16 cellular contexts compared by ENCODE assay signal in genomic region chr1:207345644-207346561, GRCh38. TPM values are rescaled to one million over a fixed set of nuclear protein-coding genes. Genes with fewer than 3 reads are reported as not detected.
A peak's percentile ranks its signal among the peaks of the same experiment; 100 is the strongest.
DNase-seq lines count a peak whose midpoint lies in the region; ATAC-seq and TF ChIP-seq lines count a peak whose summit lies in the region.
"Had no signal": no experiment of that assay in that cellular context is flagged by ENCODE, and none has a peak within 500 bp of the region (broad histone marks: within the 10 kb centered on the region; RNA-seq: fewer than 3 reads in every experiment).

No MANE protein-coding gene starts in this region.

- TF ChIP-seq CTCF in IMR-90 (conservative IDR thresholded peaks at IDR 0.05; ENCODE audit: low read depth, low read length) (no peak), lower lobe of right lung (IDR thresholded peaks at IDR 0.05) (no peak), spleen (IDR thresholded peaks at IDR 0.05 in 8 of 11, conservative IDR thresholded peaks at IDR 0.05 in 3 of 11) (no peak)

- H3K27me3 ChIP-seq in IMR-90 (ENCODE audit: control insufficient read depth, insufficient read depth, low read length) (no peaks in the 10 kb centered on the region), lower lobe of right lung (ENCODE audit: low read depth) (no peaks in the 10 kb centered on the region), spleen (replicated peaks in 1 of 7) (no peaks in the 10 kb centered on the region)
- H3K27me3 ChIP-seq: dorsolateral prefrontal cortex had no signal

- intact Hi-C loops in IMR-90 (cut with micrococcal nuclease) (no loop called here), lower lobe of right lung (cut with DNase I) (no loop called here), spleen (cut with DNase I; ENCODE audit: low total_unique reads) (no loop called here)

- H4K8ac ChIP-seq in IMR-90 (ENCODE audit: low read depth in 2 of 2, low read length in 2 of 2), result no peak overlapping the region

- no peak overlapping the region for H3K4me3 Mint-ChIP-seq in activated T-helper 17 cell treated with anti-CD3 and anti-CD28 coated beads, Interleukin-2, amount 50 U/mL, for 72 hours
- no peak overlapping the region for H3K4me3 Mint-ChIP-seq in stimulated activated effector memory CD8-positive, alpha-beta T cell treated with anti-CD3 and anti-CD28 coated beads, Interleukin-12 subunit alpha, Interleukin-12 subunit beta, amount 100 ng/mL, for 72 hours
- H3K4me3 Mint-ChIP-seq: activated B cell treated with CpG ODN at 0.5 μM for 24 hours had no signal

- TF ChIP-seq POLR2A in IMR-90 (IDR thresholded peaks at IDR 0.05; ENCODE audit: low read depth, low read length) (no peak), spleen (IDR thresholded peaks at IDR 0.05) (no peak)

- H3K4me1 ChIP-seq in IMR-90 (ENCODE audit: control insufficient read depth, insufficient read depth, low read length), result no peaks in the 10 kb centered on the region
- H3K4me1 ChIP-seq in lower lobe of right lung, result peaks cover 8% of the 10 kb centered on the region
- peaks cover 0 to 76% (median 17%) of the 10 kb centered on the region in 6 donors for H3K4me1 ChIP-seq in spleen

- no peak overlapping the region for H3K9ac ChIP-seq in IMR-90 (ENCODE audit: low read depth, low read length)

- BruUV-seq in IMR-90 (replicated peaks; lab: Mats Ljungman, UMichigan), result no TSS peak

- H3K4me3 ChIP-seq in IMR-90 (ENCODE audit: insufficient read depth, low read depth, low read length), result no peak overlapping the region
- no peak overlapping the region for H3K4me3 ChIP-seq in lower lobe of right lung
- no peak overlapping the region for H3K4me3 ChIP-seq in spleen
- H3K4me3 ChIP-seq: dorsolateral prefrontal cortex, lung had no signal

- 92% methylated on average over 4 of the region's 7 CpGs; no CpG with 5 or more reads in 1 of the 2 experiments for WGBS in IMR-90 (ENCODE audit: extremely low coverage in 2 of 2, insufficient read length in 1 of 2), 2 experiments
- WGBS in spleen, 5 donors, result 75 to 83% (median 82%) methylated on average over 6 to 7 of the region's 7 CpGs

- DNase-seq in IMR-90, result no peak
- DNase-seq in lower lobe of right lung, result peak; percentile 27
- no peak for DNase-seq in stimulated activated effector memory CD8-positive, alpha-beta T cell treated with anti-CD3 and anti-CD28 coated beads, Interleukin-12 subunit alpha, Interleukin-12 subunit beta, amount 100 ng/mL, for 72 hours (ENCODE audit: low spot score in 2 of 2)
- no peak for DNase-seq in spleen
- DNase-seq in cortex of kidney (lab: John Stamatoyannopoulos, UW), result no peak
- DNase-seq: activated B cell treated with CpG ODN at 0.5 μM for 24 hours, C1 segment of cervical spinal cord, dorsolateral prefrontal cortex, HCEC 1CT, MV-4-11, NCI-H2107, NCI-H774, small intestine had no signal

- no peak overlapping the region for H2AK5ac ChIP-seq in IMR-90 (ENCODE audit: low read depth, low read length)

- no peaks in the 10 kb centered on the region; the same call in 1 of the 2 replicates for H3K9me1 ChIP-seq in IMR-90 (ENCODE audit: insufficient read depth, low read length)

- no peak overlapping the region for H2BK20ac ChIP-seq in IMR-90 (ENCODE audit: low read depth, low read length)

- peaks cover 100% of the 10 kb centered on the region for H3K36me3 Mint-ChIP-seq in activated T-helper 17 cell treated with anti-CD3 and anti-CD28 coated beads, Interleukin-2, amount 50 U/mL, for 72 hours (ENCODE audit: low read depth)
- peaks cover 93% of the 10 kb centered on the region for H3K36me3 Mint-ChIP-seq in stimulated activated effector memory CD8-positive, alpha-beta T cell treated with anti-CD3 and anti-CD28 coated beads, Interleukin-12 subunit alpha, Interleukin-12 subunit beta, amount 100 ng/mL, for 72 hours

- H3K79me1 ChIP-seq in IMR-90 (ENCODE audit: low read depth in 1 of 2, low read length in 2 of 2), result peaks cover 0 to 7% of the 10 kb centered on the region in 2 experiments; a peak in 1 of 4 replicates

- H4K91ac ChIP-seq in IMR-90 (ENCODE audit: insufficient read depth, low read depth, low read length), result no peak overlapping the region

- H3K27ac ChIP-seq in IMR-90 (ENCODE audit: insufficient read depth, low read length) (no peak overlapping the region), lower lobe of right lung (no peak overlapping the region), spleen (peak overlapping the region in 2 of 8 donors; percentile 12 to 23)

- H2BK15ac ChIP-seq in IMR-90 (ENCODE audit: low read depth, low read length), result no peak overlapping the region

- H2BK120ac ChIP-seq in IMR-90 (ENCODE audit: low read depth, low read length), result no peak overlapping the region

- peak overlapping the region; percentile 71 for H3K27ac Mint-ChIP-seq in activated T-helper 17 cell treated with anti-CD3 and anti-CD28 coated beads, Interleukin-2, amount 50 U/mL, for 72 hours
- peak overlapping the region; percentile 67 for H3K27ac Mint-ChIP-seq in stimulated activated effector memory CD8-positive, alpha-beta T cell treated with anti-CD3 and anti-CD28 coated beads, Interleukin-12 subunit alpha, Interleukin-12 subunit beta, amount 100 ng/mL, for 72 hours
- H3K27ac Mint-ChIP-seq: activated B cell treated with CpG ODN at 0.5 μM for 24 hours had no signal

- no peak overlapping the region for H2BK5ac ChIP-seq in IMR-90 (ENCODE audit: low read depth, low read length, poor library complexity, severe bottlenecking)

- H2AFZ ChIP-seq in IMR-90 (replicated peaks; ENCODE audit: low read length, poor library complexity), result no peak overlapping the region

- H4K5ac ChIP-seq in IMR-90 (ENCODE audit: low read depth, low read length), result no peak overlapping the region

- no peak for TF ChIP-seq RAD21 in IMR-90 (IDR thresholded peaks at IDR 0.05; ENCODE audit: low read length)

- POLR2A ChIA-PET in IMR-90 (lab: Charles Lee; ENCODE audit: unreplicated experiment), result no interaction called here

- H3K4ac ChIP-seq in IMR-90 (ENCODE audit: low read depth, low read length), result no peak overlapping the region

- peak overlapping the region; percentile 21 for H2AK9ac ChIP-seq in IMR-90 (replicated peaks; ENCODE audit: low read depth, low read length, poor library complexity)

- H3K9me3 Mint-ChIP-seq in activated T-helper 17 cell treated with anti-CD3 and anti-CD28 coated beads, Interleukin-2, amount 50 U/mL, for 72 hours, result peaks cover 3% of the 10 kb centered on the region
- no peaks in the 10 kb centered on the region for H3K9me3 Mint-ChIP-seq in stimulated activated effector memory CD8-positive, alpha-beta T cell treated with anti-CD3 and anti-CD28 coated beads, Interleukin-12 subunit alpha, Interleukin-12 subunit beta, amount 100 ng/mL, for 72 hours

- peaks cover 2% of the 10 kb centered on the region; the same call in 1 of the 2 replicates for H3K36me3 ChIP-seq in IMR-90 (ENCODE audit: control insufficient read depth, insufficient read depth, low read length)
- H3K36me3 ChIP-seq in lower lobe of right lung, result peaks cover 55% of the 10 kb centered on the region
- peaks cover 0 to 93% (median 42%) of the 10 kb centered on the region in 6 donors for H3K36me3 ChIP-seq in spleen

- no peak overlapping the region for H3K56ac ChIP-seq in IMR-90 (ENCODE audit: extremely low read depth, insufficient read depth, low read length)

- no peaks in the 10 kb centered on the region for H3K9me3 ChIP-seq in IMR-90 (ENCODE audit: control insufficient read depth, insufficient read depth, low read length)
- no peaks in the 10 kb centered on the region for H3K9me3 ChIP-seq in lower lobe of right lung
- peaks cover 0 to 11% (median 5%) of the 10 kb centered on the region in 8 donors for H3K9me3 ChIP-seq in spleen

- no peaks in the 10 kb centered on the region for H3K27me3 Mint-ChIP-seq in activated T-helper 17 cell treated with anti-CD3 and anti-CD28 coated beads, Interleukin-2, amount 50 U/mL, for 72 hours
- H3K27me3 Mint-ChIP-seq: activated B cell treated with CpG ODN at 0.5 μM for 24 hours had no signal

- H3K18ac ChIP-seq in IMR-90 (ENCODE audit: low read depth, low read length), result no peak overlapping the region

- no peak overlapping the region for H3K23ac ChIP-seq in IMR-90 (ENCODE audit: low read depth, low read length)

- peaks cover 65% of the 10 kb centered on the region for H3K4me1 Mint-ChIP-seq in activated T-helper 17 cell treated with anti-CD3 and anti-CD28 coated beads, Interleukin-2, amount 50 U/mL, for 72 hours
- peaks cover 75% of the 10 kb centered on the region for H3K4me1 Mint-ChIP-seq in stimulated activated effector memory CD8-positive, alpha-beta T cell treated with anti-CD3 and anti-CD28 coated beads, Interleukin-12 subunit alpha, Interleukin-12 subunit beta, amount 100 ng/mL, for 72 hours

- H3K14ac ChIP-seq in IMR-90 (replicated peaks; ENCODE audit: low read depth, low read length), result no peak overlapping the region; the same call in 1 of the 2 replicates

- dilution Hi-C loops in IMR-90 (cut with HindIII; ENCODE audit: low sequenced_read_pairs, unreplicated experiment), result no loop called here

- H3K4me2 ChIP-seq in IMR-90 (ENCODE audit: low read depth, low read length), result no peak overlapping the region

- no peak; the same call in 1 of the 2 replicates for ATAC-seq in IMR-90 (ENCODE audit: low read depth)
- ATAC-seq in activated T-helper 17 cell treated with anti-CD3 and anti-CD28 coated beads, Interleukin-2, amount 50 U/mL, for 72 hours (replicated peaks), result no peak
- ATAC-seq in lower lobe of right lung, result peak; percentile 14 to 41
- no peak for ATAC-seq in stimulated activated effector memory CD8-positive, alpha-beta T cell treated with anti-CD3 and anti-CD28 coated beads, Interleukin-12 subunit alpha, Interleukin-12 subunit beta, amount 100 ng/mL, for 72 hours
- no peak for ATAC-seq in HG02571 (IDR thresholded peaks at IDR 0.05; ENCODE audit: unreplicated experiment)

- H4K20me1 ChIP-seq in IMR-90 (ENCODE audit: insufficient read depth, low read length), result no peaks in the 10 kb centered on the region

- in situ Hi-C loops in IMR-90 (cut with MboI; ENCODE audit: low sequenced_read_pairs), result no loop called here

- CTCF ChIA-PET in IMR-90 (lab: Yijun Ruan, JAX), result no interaction called here

RNA-seq across cellular contexts. Expression of gene CD55, which starts 24.4 kb away (rescaled TPM):
- total RNA-seq in IMR-90 (2012; rRNA removed), result 6.6 and 9.7 TPM in 2 replicates
- polyA plus RNA-seq in IMR-90 (2012; rRNA removed), result 11.5 and 11.6 TPM in 2 replicates
- polyA plus RNA-seq in IMR-90 (2012; cell fraction: cytosol; rRNA removed), result 5.7 and 11.0 TPM in 2 replicates
- 1.7 and 7.2 TPM in 2 replicates for polyA plus RNA-seq in IMR-90 (2012; cell fraction: nucleus; rRNA removed; ENCODE audit: low replicate concordance)
- 10 to 100 TPM; 29.0 to 61.8 TPM for total RNA-seq in activated T-helper 17 cell treated with anti-CD3 and anti-CD28 coated beads, Interleukin-2, amount 50 U/mL, for 72 hours
- total RNA-seq in lower lobe of right lung, result 356 TPM
- 100 to 1,000 TPM in 5 of 7 donors, 10 to 100 TPM in 2; 97.0 to 229 (median 116) TPM for total RNA-seq in spleen
- polyA plus RNA-seq in spleen, result 10 to 100 TPM; 28.5 to 41.1 (median 28.5) TPM

Comparison
In these comparisons a context has a peak if more than half of its experiments do, and no peak if none do; other contexts are left out.
1. ATAC-seq: peak in lower lobe of right lung (2 of 2); none in IMR-90 (single experiment), activated T-helper 17 cell treated with anti-CD3 and anti-CD28 coated beads, Interleukin-2, amount 50 U/mL, for 72 hours (single experiment), stimulated activated effector memory CD8-positive, alpha-beta T cell treated with anti-CD3 and anti-CD28 coated beads, Interleukin-12 subunit alpha, Interleukin-12 subunit beta, amount 100 ng/mL, for 72 hours (single experiment) and HG02571 (single experiment).